ENCODE assay signal across 2 cellular contexts in genomic region chr17:28534740-28535375, GRCh38.
TF ChIP-seq lines count a peak whose summit lies in the region.

No MANE protein-coding gene starts in this region.

TF ChIP-seq in HepG2, 621 proteins besides CTCF, POLR2A, EP300 and RAD21:
- TF ChIP-seq U2AF1 (optimal IDR thresholded peaks at IDR 0.05; ENCODE audit: low read depth, low read length) (no peak), HNF1B (CRISPR knock-in tag; IDR thresholded peaks at IDR 0.05) (no peak), HNF4A (CRISPR knock-in tag; IDR thresholded peaks at IDR 0.05) (no peak), ZNF205 (CRISPR knock-in tag; IDR thresholded peaks at IDR 0.05) (no peak), ISX (CRISPR knock-in tag; conservative IDR thresholded peaks at IDR 0.05) (no peak), PCBP1 (IDR thresholded peaks at IDR 0.05; ENCODE audit: borderline replicate concordance, low read depth, low read length) (no peak), ZNF230 (CRISPR knock-in tag; IDR thresholded peaks at IDR 0.05) (no peak)
- TF ChIP-seq, protein P1, sequence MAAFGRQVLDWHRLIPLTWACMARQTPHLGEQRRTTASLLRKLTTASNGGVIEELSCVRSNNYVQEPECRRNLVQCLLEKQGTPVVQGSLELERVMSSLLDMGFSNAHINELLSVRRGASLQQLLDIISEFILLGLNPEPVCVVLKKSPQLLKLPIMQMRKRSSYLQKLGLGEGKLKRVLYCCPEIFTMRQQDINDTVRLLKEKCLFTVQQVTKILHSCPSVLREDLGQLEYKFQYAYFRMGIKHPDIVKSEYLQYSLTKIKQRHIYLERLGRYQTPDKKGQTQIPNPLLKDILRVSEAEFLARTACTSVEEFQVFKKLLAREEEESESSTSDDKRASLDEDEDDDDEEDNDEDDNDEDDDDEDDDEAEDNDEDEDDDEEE (CRISPR knock-in tag; IDR thresholded peaks at IDR 0.05), result no peak

TF ChIP-seq in H1, 55 proteins besides CTCF, POLR2A, EP300 and RAD21:
- TF ChIP-seq CHD7 (IDR thresholded peaks at IDR 0.05; ENCODE audit: insufficient replicate concordance, low read length) (no peak), ATF3 (IDR thresholded peaks at IDR 0.05; ENCODE audit: insufficient read depth, low read depth, low read length) (no peak), EZH2 (IDR thresholded peaks at IDR 0.05; ENCODE audit: low read depth, low read length, severe bottlenecking) (no peak), RFX5 (IDR thresholded peaks at IDR 0.05; ENCODE audit: borderline replicate concordance, low read depth, low read length) (no peak), CTBP2 (IDR thresholded peaks at IDR 0.05; ENCODE audit: borderline replicate concordance, insufficient read depth, insufficient read length, low read length) (no peak)
